Comparison of ENCODE assay signal across 28 cellular contexts in genomic region chr19:18265611-18265981, GRCh38. TPM values are rescaled to one million over a fixed set of nuclear protein-coding genes. Genes with fewer than 3 reads are reported as not detected.
DNase-seq lines count a peak whose midpoint lies in the region; ATAC-seq, FAIRE-seq and TF ChIP-seq lines count a peak whose summit lies in the region.
"Had no signal": no experiment of that assay in that cellular context is flagged by ENCODE, and none has a peak within 500 bp of the region (broad histone marks: within the 10 kb centered on the region; RNA-seq: fewer than 3 reads in every experiment).

No MANE protein-coding gene starts in this region.

- H3K9ac ChIP-seq in BLaER1 (peak overlapping the region; percentile 46; the same call in 1 of the 2 replicates), K562 (ENCODE audit: insufficient read depth in 1 of 2, low read depth in 2 of 2, low read length in 2 of 2) (peak overlapping the region in 1 of 2 experiments; percentile 20; a peak in 1 of 4 replicates)
- H3K9ac ChIP-seq: GM23248 had no signal

- TF ChIP-seq RAD21 in K562 (CRISPR knock-in tag; conservative IDR thresholded peaks at IDR 0.05 in 1 of 2, IDR thresholded peaks at IDR 0.05 in 1 of 2): no peak

- TF ChIP-seq EP300 in K562 (IDR thresholded peaks at IDR 0.05; ENCODE audit: low read length): no peak

- no peaks in the 10 kb centered on the region for H3K27me3 ChIP-seq in BLaER1
- H3K27me3 ChIP-seq in H7 (ENCODE audit: control insufficient read depth, insufficient read depth, low read length): no peaks in the 10 kb centered on the region
- H3K27me3 ChIP-seq in K562 (ENCODE audit: control insufficient read depth in 2 of 2, insufficient read depth in 2 of 2, low read length in 2 of 2): no peaks in the 10 kb centered on the region
- H3K27me3 ChIP-seq: BE2C, SJCRH30 had no signal

- no peak for TF ChIP-seq POLR2A in K562 (conservative IDR thresholded peaks at IDR 0.05)

- BruUV-seq in K562 (replicated peaks; lab: Mats Ljungman, UMichigan): no TSS peak

- H3K4me3 ChIP-seq in BLaER1 (peak overlapping the region; percentile 29; the same call in 1 of the 2 replicates), H7 (ENCODE audit: insufficient read depth, low read depth, low read length) (no peak overlapping the region), K562 (no peak overlapping the region)
- H3K4me3 ChIP-seq: GM23248, SJCRH30 had no signal

- H3K9me3 ChIP-seq in BLaER1: no peaks in the 10 kb centered on the region
- no peaks in the 10 kb centered on the region for H3K9me3 ChIP-seq in K562 (replicated peaks; ENCODE audit: control insufficient read depth, insufficient read depth, low read depth, low read length)
- H3K9me3 ChIP-seq: BE2C, SJCRH30 had no signal

- POLR2A ChIA-PET in K562 (lab: Yijun Ruan, JAX): interaction anchor here (3.3 kb wide), 1 partner anchor 14 kb away, joined by 44 read pairs; the partner anchor contains the start of gene JUND
- POLR2A ChIA-PET in activated CD8-positive, alpha-beta T cell treated with anti-CD3 and anti-CD28 coated beads, Interleukin-2, amount 10 ng/mL, durations not matched to agents 7 days and 5 days (lab: Charles Lee): no interaction called here

- CTCF ChIA-PET in K562 (lab: Yijun Ruan, JAX; ENCODE audit: low intra/inter-chr PET ratio): no interaction called here
- CTCF ChIA-PET in activated CD8-positive, alpha-beta T cell treated with anti-CD3 and anti-CD28 coated beads, Interleukin-2, amount 10 ng/mL, durations not matched to agents 7 days and 5 days (lab: Charles Lee): interaction anchor here (1.3 kb wide), 1 partner anchor 14 kb away, joined by 3 read pairs; no protein-coding TSS in a partner anchor

- peaks cover 2% of the 10 kb centered on the region for H3K9me3 Mint-ChIP-seq in neural crest cell
- H3K9me3 Mint-ChIP-seq in activated CD8-positive, alpha-beta T cell treated with anti-CD3 and anti-CD28 coated beads, Interleukin-2, amount 10 ng/mL, durations not matched to agents 7 days and 5 days (ENCODE audit: insufficient read depth): no peaks in the 10 kb centered on the region
- H3K9me3 Mint-ChIP-seq: H9 had no signal

- H3K4me2 ChIP-seq in BLaER1 (peak overlapping the region; percentile 88), K562 (ENCODE audit: insufficient read depth, low read length) (no peak overlapping the region)

- H3K79me2 ChIP-seq in K562 (ENCODE audit: control insufficient read depth, insufficient read depth, low read length): no peaks in the 10 kb centered on the region

- H4K20me1 ChIP-seq in BLaER1 (peaks cover 10% of the 10 kb centered on the region), K562 (replicated peaks; ENCODE audit: control insufficient read depth, insufficient read depth, low read length) (no peaks in the 10 kb centered on the region)

- H3K36me3 ChIP-seq in BLaER1 (peaks cover 76% of the 10 kb centered on the region), H7 (replicated peaks; ENCODE audit: control insufficient read depth, insufficient read depth, low read length) (no peaks in the 10 kb centered on the region), K562 (ENCODE audit: control insufficient read depth, insufficient read depth, low read length) (no peaks in the 10 kb centered on the region)
- H3K36me3 ChIP-seq: SJCRH30 had no signal

- TF ChIP-seq CTCF in K562 (IDR thresholded peaks at IDR 0.05 in 2 of 3, conservative IDR thresholded peaks at IDR 0.05 in 1 of 3; ENCODE audit: insufficient read depth in 2 of 3, low read depth in 1 of 3, low read length in 3 of 3) (no peak), neural crest cell (conservative IDR thresholded peaks at IDR 0.05) (no peak)

- H3K27me3 Mint-ChIP-seq in neural crest cell (ENCODE audit: low read depth): no peaks in the 10 kb centered on the region
- H3K27me3 Mint-ChIP-seq in activated CD8-positive, alpha-beta T cell treated with anti-CD3 and anti-CD28 coated beads, Interleukin-2, amount 10 ng/mL, durations not matched to agents 7 days and 5 days (ENCODE audit: low read depth): no peaks in the 10 kb centered on the region
- H3K27me3 Mint-ChIP-seq: CD4-positive, alpha-beta memory T cell had no signal

- no peak overlapping the region for H3K4me3 Mint-ChIP-seq in neural crest cell
- no peak overlapping the region for H3K4me3 Mint-ChIP-seq in activated CD8-positive, alpha-beta T cell treated with anti-CD3 and anti-CD28 coated beads, Interleukin-2, amount 10 ng/mL, durations not matched to agents 7 days and 5 days

- intact Hi-C loops in K562 (cut with micrococcal nuclease): no loop called here

- no peaks in the 10 kb centered on the region for H3K4me1 Mint-ChIP-seq in neural crest cell
- peaks cover 11% of the 10 kb centered on the region for H3K4me1 Mint-ChIP-seq in activated CD8-positive, alpha-beta T cell treated with anti-CD3 and anti-CD28 coated beads, Interleukin-2, amount 10 ng/mL, durations not matched to agents 7 days and 5 days (ENCODE audit: low read depth)
- H3K4me1 Mint-ChIP-seq: H9 had no signal

- peak overlapping the region; percentile 35 for H3K27ac Mint-ChIP-seq in neural crest cell (ENCODE audit: unreplicated experiment)
- H3K27ac Mint-ChIP-seq in activated CD8-positive, alpha-beta T cell treated with anti-CD3 and anti-CD28 coated beads, Interleukin-2, amount 10 ng/mL, durations not matched to agents 7 days and 5 days: no peak overlapping the region
- H3K27ac Mint-ChIP-seq: H9 had no signal

- H2AFZ ChIP-seq in K562 (ENCODE audit: low read depth, low read length): no peak overlapping the region
- H2AFZ ChIP-seq: GM23248 had no signal

- H3K36me3 Mint-ChIP-seq in neural crest cell (ENCODE audit: low read depth): peaks cover 2% of the 10 kb centered on the region
- peaks cover 10% of the 10 kb centered on the region for H3K36me3 Mint-ChIP-seq in activated CD8-positive, alpha-beta T cell treated with anti-CD3 and anti-CD28 coated beads, Interleukin-2, amount 10 ng/mL, durations not matched to agents 7 days and 5 days (ENCODE audit: low read depth)

- H3K4me1 ChIP-seq in BLaER1 (peaks cover 22% of the 10 kb centered on the region), K562 (replicated peaks in 1 of 2; ENCODE audit: control insufficient read depth in 2 of 2, insufficient read depth in 2 of 2, low read length in 2 of 2) (peaks cover 14 to 37% of the 10 kb centered on the region in 2 experiments)
- H3K4me1 ChIP-seq: BE2C, SJCRH30 had no signal

- no peaks in the 10 kb centered on the region for H3K9me1 ChIP-seq in K562 (ENCODE audit: control insufficient read depth, insufficient read depth, low read length)

- DNase-seq in H7 (peak; percentile 43), K562 (ENCODE audit: extremely low read depth in 1 of 4, low spot score in 3 of 4) (no peak), neural crest cell (ENCODE audit: low read depth, low spot score) (no peak), NOMO-1 treated with dmso at 0.1 percent for 144 hours (lab: John Stamatoyannopoulos, UW; ENCODE audit: unreplicated experiment) (no peak), NCI-H1105 treated with DMSO at 0.1 percent for 48 hours (lab: John Stamatoyannopoulos, UW) (no peak)
- DNase-seq in activated CD8-positive, alpha-beta T cell treated with anti-CD3 and anti-CD28 coated beads, Interleukin-2, amount 10 ng/mL, durations not matched to agents 7 days and 5 days: no peak
- DNase-seq: 8988T, ACHN, BE2C, COR-L47, DMS53, GM23248, H9, KG1, NCI-H1092 treated with DMSO at 0.1 percent for 48 hours, NCI-H1436 treated with DMSO at 0.1 percent for 48 hours, NCI-H187 treated with DMSO at 0.1 percent for 48 hours, NCI-H446, NCI-H524 treated with DMSO at 0.1 percent for 48 hours, OCI-M1, SJCRH30 had no signal

- ATAC-seq in K562: no peak
- no peak for ATAC-seq in activated CD8-positive, alpha-beta T cell treated with anti-CD3 and anti-CD28 coated beads, Interleukin-2, amount 10 ng/mL, durations not matched to agents 7 days and 5 days
- ATAC-seq: SK-N-SH treated with all-trans-retinoic acid at 6 μM for 48 hours had no signal

- H3K27ac ChIP-seq in BLaER1: peak overlapping the region; percentile 74
- H3K27ac ChIP-seq in K562 (ENCODE audit: extremely low read depth, low read depth, low read length): no peak overlapping the region
- H3K27ac ChIP-seq: GM23248, SJCRH30 had no signal

- no peak for FAIRE-seq in K562 (lab: Jason Lieb, UNC)
- FAIRE-seq: G401.6, HepG2, RCC 7860 had no signal

- WGBS in K562 (ENCODE audit: insufficient coverage, low coverage, missing lambda C conversion rate): 34% methylated on average over 6 of the region's 6 CpGs

- in situ Hi-C loops in K562 (cut with MboI): no loop called here

RNA-seq across cellular contexts. Expression of gene IQCN, which starts 8.7 kb away (rescaled TPM):
- total RNA-seq in H7 (2014; rRNA removed; shearing (Covaris generic)): 0.55 and 0.76 TPM in 2 replicates
- total RNA-seq in K562 (2011; cell fraction: chromatin; rRNA removed; ENCODE audit: low replicate concordance): 0.35 and 0.67 TPM in 2 replicates
- 0.17 and 0.39 TPM in 2 replicates for total RNA-seq in K562 (2011; cell fraction: nucleolus; rRNA removed)
- total RNA-seq in K562 (2011; cell fraction: nucleoplasm; rRNA removed): 0.29 and 0.38 TPM in 2 replicates
- total RNA-seq in K562 (2014; rRNA removed): 0.04 and 0.05 TPM in 2 replicates
- 0.04 TPM in 1 of 2 replicates, not detected in the other for total RNA-seq in K562 (2014; rRNA removed; fragmentation: Illumina TruSeq; extraction: Trizol)
- 0.04 and 0.07 TPM in 2 replicates for total RNA-seq in K562 (2015; rRNA removed; fragmentation: Illumina TruSeq; extraction: Trizol)
- total RNA-seq in K562 (2021): 0.07 and 0.16 TPM in 2 replicates
- 0.01 and 0.03 TPM in 2 replicates for polyA plus RNA-seq in K562 (2011; rRNA removed)
- polyA plus RNA-seq in K562 (2011; cell fraction: cytosol; rRNA removed): 0.01 TPM in 1 of 2 replicates, not detected in the other
- 0.06 and 0.33 TPM in 2 replicates for polyA plus RNA-seq in K562 (2011; cell fraction: nucleus; rRNA removed)
- 0.05 and 0.35 TPM in 2 replicates for polyA plus RNA-seq in K562 (2012)
- 0.01 and 0.03 TPM in 2 replicates for polyA plus RNA-seq in K562 (2014; fragmentation: Illumina TruSeq; extraction: Trizol)
- polyA plus RNA-seq in K562 (2014; fragmentation: Nextera tagmentation; extraction: Ambion mirVana): not detected
- not detected in 2 replicates for polyA plus RNA-seq in K562 (2014; rRNA removed)
- 0.21 TPM in 1 of 2 replicates, not detected in the other for polyA minus RNA-seq in K562 (2011; rRNA and poly(A)+ RNA removed)
- polyA minus RNA-seq in K562 (2011; cell fraction: cytosol; rRNA and poly(A)+ RNA removed): not detected in 2 replicates
- polyA minus RNA-seq in K562 (2011; cell fraction: nucleus; rRNA and poly(A)+ RNA removed): 0.22 and 0.27 TPM in 2 replicates
- 2.2 and 2.5 TPM in 2 replicates for total RNA-seq in neural crest cell
- 1 to 10 TPM; 3.7 to 4.2 TPM for total RNA-seq in activated CD8-positive, alpha-beta T cell treated with anti-CD3 and anti-CD28 coated beads, Interleukin-2, amount 10 ng/mL, durations not matched to agents 7 days and 5 days
- total RNA-seq: HT1080 had no signal

RNA-seq across cellular contexts. Expression of gene JUND, which starts 15.8 kb away (rescaled TPM):
- 173 and 181 TPM in 2 replicates for total RNA-seq in H7 (2014; rRNA removed; shearing (Covaris generic))
- total RNA-seq in K562 (2011; cell fraction: chromatin; rRNA removed; ENCODE audit: low replicate concordance): 31.7 and 143 TPM in 2 replicates
- 201 and 240 TPM in 2 replicates for total RNA-seq in K562 (2011; cell fraction: nucleolus; rRNA removed)
- total RNA-seq in K562 (2011; cell fraction: nucleoplasm; rRNA removed): 97.7 and 104 TPM in 2 replicates
- total RNA-seq in K562 (2014; rRNA removed) (279 and 297 TPM in 2 replicates), K562 (2014; rRNA removed; fragmentation: Illumina TruSeq; extraction: Trizol) (17.4 and 22.6 TPM in 2 replicates), K562 (2015; rRNA removed; fragmentation: Illumina TruSeq; extraction: Trizol) (33.1 and 33.7 TPM in 2 replicates), K562 (2021) (245 and 286 TPM in 2 replicates), neural crest cell (73.6 and 85.1 TPM in 2 replicates)
- polyA plus RNA-seq in K562 (2011; rRNA removed) (74.2 and 83.0 TPM in 2 replicates), K562 (2014; fragmentation: Illumina TruSeq; extraction: Trizol) (42.3 and 63.5 TPM in 2 replicates), K562 (2014; fragmentation: Nextera tagmentation; extraction: Ambion mirVana) (10 to 100 TPM in 1 of 2 experiments, 1 to 10 TPM in 1; 6.4 to 11.8 TPM), K562 (2014; rRNA removed) (210 and 216 TPM in 2 replicates)
- polyA plus RNA-seq in K562 (2011; cell fraction: cytosol; rRNA removed): 93.8 and 405 TPM in 2 replicates
- polyA plus RNA-seq in K562 (2011; cell fraction: nucleus; rRNA removed): 78.6 and 150 TPM in 2 replicates
- 73.8 and 111 TPM in 2 replicates for polyA plus RNA-seq in K562 (2012)
- polyA minus RNA-seq in K562 (2011; rRNA and poly(A)+ RNA removed): 27.0 and 65.5 TPM in 2 replicates
- 243 and 277 TPM in 2 replicates for polyA minus RNA-seq in K562 (2011; cell fraction: cytosol; rRNA and poly(A)+ RNA removed)
- 89.5 and 108 TPM in 2 replicates for polyA minus RNA-seq in K562 (2011; cell fraction: nucleus; rRNA and poly(A)+ RNA removed)
- total RNA-seq in activated CD8-positive, alpha-beta T cell treated with anti-CD3 and anti-CD28 coated beads, Interleukin-2, amount 10 ng/mL, durations not matched to agents 7 days and 5 days: 100 to 1,000 TPM; 462 to 469 TPM

RNA-seq across cellular contexts. Expression of gene PDE4C, which starts 39.4 kb away (rescaled TPM):
- 0.52 and 1.4 TPM in 2 replicates for total RNA-seq in H7 (2014; rRNA removed; shearing (Covaris generic))
- 1.9 and 5.1 TPM in 2 replicates for total RNA-seq in K562 (2011; cell fraction: chromatin; rRNA removed; ENCODE audit: low replicate concordance)
- 2.2 and 3.0 TPM in 2 replicates for total RNA-seq in K562 (2011; cell fraction: nucleolus; rRNA removed)
- total RNA-seq in K562 (2011; cell fraction: nucleoplasm; rRNA removed): 1.3 and 1.6 TPM in 2 replicates
- total RNA-seq in K562 (2014; rRNA removed) (0.16 and 0.91 TPM in 2 replicates), K562 (2014; rRNA removed; fragmentation: Illumina TruSeq; extraction: Trizol) (0.11 and 0.29 TPM in 2 replicates), K562 (2015; rRNA removed; fragmentation: Illumina TruSeq; extraction: Trizol) (not detected in 2 replicates), K562 (2021) (0.29 and 0.45 TPM in 2 replicates), neural crest cell (0.09 and 0.25 TPM in 2 replicates)
- polyA plus RNA-seq in K562 (2011; rRNA removed) (0.60 and 0.81 TPM in 2 replicates), K562 (2014; fragmentation: Illumina TruSeq; extraction: Trizol) (0.06 and 0.24 TPM in 2 replicates), K562 (2014; fragmentation: Nextera tagmentation; extraction: Ambion mirVana) (under 1 TPM; 0.04 to 0.08 TPM), K562 (2014; rRNA removed) (0.81 and 0.89 TPM in 2 replicates)
- 0.83 and 0.88 TPM in 2 replicates for polyA plus RNA-seq in K562 (2011; cell fraction: cytosol; rRNA removed)
- 4.1 and 6.8 TPM in 2 replicates for polyA plus RNA-seq in K562 (2011; cell fraction: nucleus; rRNA removed)
- polyA plus RNA-seq in K562 (2012): 0.17 and 0.22 TPM in 2 replicates
- polyA minus RNA-seq in K562 (2011; rRNA and poly(A)+ RNA removed): 0.18 TPM in 1 of 2 replicates, not detected in the other
- 0.86 TPM in 1 of 2 replicates, not detected in the other for polyA minus RNA-seq in K562 (2011; cell fraction: cytosol; rRNA and poly(A)+ RNA removed)
- polyA minus RNA-seq in K562 (2011; cell fraction: nucleus; rRNA and poly(A)+ RNA removed): 1.1 and 1.8 TPM in 2 replicates
- under 1 TPM in 1 of 2 experiments, not detected in 1; 0.08 TPM for total RNA-seq in activated CD8-positive, alpha-beta T cell treated with anti-CD3 and anti-CD28 coated beads, Interleukin-2, amount 10 ng/mL, durations not matched to agents 7 days and 5 days
- polyA plus RNA-seq: CD4-positive, alpha-beta memory T cell had no signal

RNA-seq across cellular contexts. Expression of gene LSM4, which starts 57.3 kb away (rescaled TPM):
- total RNA-seq in H7 (2014; rRNA removed; shearing (Covaris generic)): 787 and 838 TPM in 2 replicates
- 34.5 and 96.0 TPM in 2 replicates for total RNA-seq in K562 (2011; cell fraction: chromatin; rRNA removed; ENCODE audit: low replicate concordance)
- total RNA-seq in K562 (2011; cell fraction: nucleolus; rRNA removed): 110 and 120 TPM in 2 replicates
- total RNA-seq in K562 (2011; cell fraction: nucleoplasm; rRNA removed): 70.1 and 74.1 TPM in 2 replicates
- total RNA-seq in K562 (2014; rRNA removed) (763 and 822 TPM in 2 replicates), K562 (2014; rRNA removed; fragmentation: Illumina TruSeq; extraction: Trizol) (202 and 208 TPM in 2 replicates), K562 (2015; rRNA removed; fragmentation: Illumina TruSeq; extraction: Trizol) (273 and 275 TPM in 2 replicates), K562 (2021) (362 and 385 TPM in 2 replicates), neural crest cell (283 and 292 TPM in 2 replicates)
- polyA plus RNA-seq in K562 (2011; rRNA removed) (188 and 201 TPM in 2 replicates), K562 (2014; fragmentation: Illumina TruSeq; extraction: Trizol) (126 and 203 TPM in 2 replicates), K562 (2014; fragmentation: Nextera tagmentation; extraction: Ambion mirVana) (10 to 100 TPM; 11.9 to 29.7 TPM), K562 (2014; rRNA removed) (674 and 746 TPM in 2 replicates)
- polyA plus RNA-seq in K562 (2011; cell fraction: cytosol; rRNA removed): 294 and 432 TPM in 2 replicates
- 206 and 249 TPM in 2 replicates for polyA plus RNA-seq in K562 (2011; cell fraction: nucleus; rRNA removed)
- polyA plus RNA-seq in K562 (2012): 245 and 279 TPM in 2 replicates
- 38.4 and 39.9 TPM in 2 replicates for polyA minus RNA-seq in K562 (2011; rRNA and poly(A)+ RNA removed)
- 64.5 and 67.5 TPM in 2 replicates for polyA minus RNA-seq in K562 (2011; cell fraction: cytosol; rRNA and poly(A)+ RNA removed)
- 48.1 and 57.9 TPM in 2 replicates for polyA minus RNA-seq in K562 (2011; cell fraction: nucleus; rRNA and poly(A)+ RNA removed)
- total RNA-seq in activated CD8-positive, alpha-beta T cell treated with anti-CD3 and anti-CD28 coated beads, Interleukin-2, amount 10 ng/mL, durations not matched to agents 7 days and 5 days: 100 to 1,000 TPM; 199 to 215 TPM
